ENCODE assay signal across 5 cellular contexts in genomic region chr5:177664737-177665136, GRCh38.
DNase-seq lines count a peak whose midpoint lies in the region; ATAC-seq, FAIRE-seq and TF ChIP-seq lines count a peak whose summit lies in the region.
"Not testable (repeated sequence)": the region's sequence is repeated elsewhere in the genome, so short reads cannot be mapped to it uniquely, and the experiment has no call there.

No MANE protein-coding gene starts in this region.

- H3K9me3 ChIP-seq in adrenal gland (replicated peaks in 1 of 3); mucosa of descending colon; small intestine (ENCODE audit: control insufficient read depth, low read depth): not testable (repeated sequence)

- intact Hi-C loops in adrenal gland (cut with DNase I); left colon (cut with DNase I, micrococcal nuclease); mucosa of descending colon (cut with DNase I, micrococcal nuclease): not testable (repeated sequence)

- not testable (repeated sequence) for TF ChIP-seq POLR2A in adrenal gland (IDR thresholded peaks at IDR 0.05)

- not testable (repeated sequence) for H3K36me3 ChIP-seq in adrenal gland (replicated peaks in 1 of 2); mucosa of descending colon (ENCODE audit: low read depth); small intestine (ENCODE audit: control insufficient read depth in 2 of 2, insufficient read depth in 2 of 2, low read length in 2 of 2)

- H3K27ac ChIP-seq in adrenal gland, result peak overlapping the region in 4 of 5 donors; percentile 29 to 57 (median 32)
- H3K27ac ChIP-seq in small intestine (ENCODE audit: low read depth in 1 of 2, low read length in 1 of 2), result not testable (repeated sequence)

- not testable (repeated sequence) for DNase-seq in adrenal gland, left colon, mucosa of descending colon
- peak; percentile 42 for DNase-seq in amniotic epithelial cell (ENCODE audit: low read depth)
- DNase-seq in small intestine, result peak; percentile 3

- WGBS in adrenal gland, 4 donors, result 24 to 46% (median 35%) methylated on average over 3 to 4 of the region's 4 CpGs
- WGBS in small intestine, 3 donors, result 19 to 58% (median 48%) methylated on average over 3 of the region's 4 CpGs

- not testable (repeated sequence) for FAIRE-seq in small intestine (lab: Jason Lieb, UNC)

- ATAC-seq in left colon (peak; percentile 71), mucosa of descending colon (peak; percentile 64)

- H3K4me3 ChIP-seq in adrenal gland; mucosa of descending colon; small intestine (ENCODE audit: low read depth in 1 of 2, low read length in 2 of 2): not testable (repeated sequence)

- not testable (repeated sequence) for TF ChIP-seq CTCF in adrenal gland (IDR thresholded peaks at IDR 0.05); mucosa of descending colon (IDR thresholded peaks at IDR 0.05)

- not testable (repeated sequence) for H3K27me3 ChIP-seq in adrenal gland; small intestine (ENCODE audit: control insufficient read depth in 2 of 2, insufficient read depth in 2 of 2, low read length in 2 of 2)

- H3K4me1 ChIP-seq in adrenal gland (replicated peaks in 1 of 2); mucosa of descending colon (ENCODE audit: low read depth); small intestine (ENCODE audit: control insufficient read depth in 2 of 2, insufficient read depth in 1 of 2, low read depth in 1 of 2, low read length in 1 of 2): not testable (repeated sequence)
